18 cellular contexts compared by ENCODE assay signal in the genomic region with DNA sequence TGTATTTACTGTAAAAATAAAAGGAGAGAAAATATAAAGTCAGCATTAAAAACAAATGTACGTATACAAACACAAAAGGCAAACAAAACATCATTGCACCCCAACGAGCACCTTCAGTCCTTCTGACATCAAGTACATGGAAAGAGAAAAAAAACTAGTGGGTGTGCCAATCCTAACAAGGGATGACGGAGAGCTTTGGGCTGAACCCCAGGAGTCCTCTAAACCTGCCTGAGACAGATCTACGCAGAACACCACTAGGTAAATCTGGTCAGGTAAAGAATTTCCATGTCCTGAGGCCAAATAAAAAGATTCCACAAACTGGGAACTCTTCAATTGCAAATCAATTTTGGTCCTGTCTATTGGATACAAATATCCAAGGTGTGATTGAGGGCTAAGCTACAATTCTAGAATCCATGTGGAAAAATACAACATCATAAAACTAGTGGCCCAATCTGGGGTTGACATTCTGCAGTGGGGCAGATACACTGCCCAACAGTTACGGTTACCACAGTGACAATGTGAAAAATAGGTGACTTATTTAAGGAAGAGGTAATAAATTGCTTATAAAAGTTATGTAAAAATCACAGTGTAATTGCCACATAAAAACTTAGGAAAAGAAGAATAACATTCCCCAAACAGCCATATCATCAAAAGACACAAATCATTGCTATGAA. TPM values are rescaled to one million over a fixed set of nuclear protein-coding genes. Genes with fewer than 3 reads are reported as not detected.
DNase-seq lines count a peak whose midpoint lies in the region; ATAC-seq and TF ChIP-seq lines count a peak whose summit lies in the region.
"Had no signal": no experiment of that assay in that cellular context is flagged by ENCODE, and none has a peak within 500 bp of the region (broad histone marks: within the 10 kb centered on the region; RNA-seq: fewer than 3 reads in every experiment).

No MANE protein-coding gene starts in this region.

- no peak overlapping the region for H3K27ac ChIP-seq in GM23338 (ENCODE audit: low read depth)
- H3K27ac ChIP-seq in body of pancreas, result no peak overlapping the region
- H3K27ac ChIP-seq in left lung, result peak overlapping the region; percentile 28 to 73
- H3K27ac ChIP-seq in neural progenitor cell, result no peak overlapping the region
- no peak overlapping the region for H3K27ac ChIP-seq in CD8-positive, alpha-beta T cell (ENCODE audit: low read depth, low read length)
- H3K27ac ChIP-seq: C4-2B, SJCRH30 had no signal

- WGBS in body of pancreas, 2 donors, result 63 to 71% methylated on average over 5 of the region's 5 CpGs

- H3K79me2 ChIP-seq in GM23338 (replicated peaks; ENCODE audit: insufficient read depth) (peaks cover 49% of the 10 kb centered on the region), neural progenitor cell (ENCODE audit: low read depth) (peaks cover 71% of the 10 kb centered on the region)

- CTCF ChIA-PET in CD8-positive, alpha-beta T cell (lab: Charles Lee), result no interaction called here

- no peak overlapping the region; the same call in 1 of the 2 replicates for H3K27ac Mint-ChIP-seq in GM23338
- no peak overlapping the region for H3K27ac Mint-ChIP-seq in neural progenitor cell
- no peak overlapping the region for H3K27ac Mint-ChIP-seq in CD8-positive, alpha-beta T cell
- H3K27ac Mint-ChIP-seq: IgD-negative memory B cell had no signal

- DNase-seq in GM23338 (ENCODE audit: low spot score) (no peak), body of pancreas (no peak), left lung (no peak), neural progenitor cell (ENCODE audit: low spot score) (peak; percentile 7), NCI-H128 (lab: John Stamatoyannopoulos, UW; ENCODE audit: unreplicated experiment) (no peak)
- no peak for DNase-seq in CD8-positive, alpha-beta T cell
- DNase-seq in stimulated activated naive CD4-positive, alpha-beta T cell (lab: John Stamatoyannopoulos, UW), result no peak
- DNase-seq: H7, Karpas-422, MV-4-11, NCI-H1105 treated with DMSO at 0.1 percent for 48 hours, NCI-H1694, NCI-H2081, NCI-H446, NCI-H526 treated with DMSO at 0.1 percent for 48 hours, SJCRH30 had no signal

- H3K4me1 Mint-ChIP-seq in GM23338 (peaks cover 16% of the 10 kb centered on the region), neural progenitor cell (no peaks in the 10 kb centered on the region)
- peaks cover 4% of the 10 kb centered on the region for H3K4me1 Mint-ChIP-seq in CD8-positive, alpha-beta T cell (ENCODE audit: low read depth)

- no peaks in the 10 kb centered on the region for H3F3A ChIP-seq in GM23338 (replicated peaks; ENCODE audit: low read depth)
- no peaks in the 10 kb centered on the region for H3F3A ChIP-seq in neural progenitor cell (ENCODE audit: low read depth)

- TF ChIP-seq POLR2A in body of pancreas (IDR thresholded peaks at IDR 0.05), result no peak

- H3K4me1 ChIP-seq in GM23338 (ENCODE audit: insufficient read depth), result peaks cover 18% of the 10 kb centered on the region; the same call in 1 of the 2 replicates
- H3K4me1 ChIP-seq in body of pancreas, result no peaks in the 10 kb centered on the region
- H3K4me1 ChIP-seq in left lung, result no peaks in the 10 kb centered on the region
- peaks cover 6% of the 10 kb centered on the region for H3K4me1 ChIP-seq in neural progenitor cell
- peaks cover 3% of the 10 kb centered on the region for H3K4me1 ChIP-seq in CD8-positive, alpha-beta T cell (ENCODE audit: insufficient read depth, low read length)
- H3K4me1 ChIP-seq: SJCRH30 had no signal

- no peak overlapping the region for H2AFZ ChIP-seq in GM23338
- H2AFZ ChIP-seq in neural progenitor cell (replicated peaks), result no peak overlapping the region

- H3K4me2 ChIP-seq in GM23338, result no peak overlapping the region
- H3K4me2 ChIP-seq in neural progenitor cell, result no peak overlapping the region

- H3K9ac ChIP-seq in neural progenitor cell, result no peak overlapping the region

- TF ChIP-seq CTCF in GM23338 (conservative IDR thresholded peaks at IDR 0.05; ENCODE audit: low read depth in 2 of 2) (no peak), body of pancreas (IDR thresholded peaks at IDR 0.05) (no peak), left lung (IDR thresholded peaks at IDR 0.05) (no peak), neural progenitor cell (IDR thresholded peaks at IDR 0.05) (no peak)
- TF ChIP-seq CTCF in CD8-positive, alpha-beta T cell (IDR thresholded peaks at IDR 0.05), result no peak

- H3K27me3 Mint-ChIP-seq in GM23338 (ENCODE audit: insufficient read depth, low read depth, poor library complexity), result no peaks in the 10 kb centered on the region
- H3K27me3 Mint-ChIP-seq in neural progenitor cell (ENCODE audit: insufficient read depth, low read depth), result no peaks in the 10 kb centered on the region
- H3K27me3 Mint-ChIP-seq in CD8-positive, alpha-beta T cell (ENCODE audit: low read depth), result no peaks in the 10 kb centered on the region
- H3K27me3 Mint-ChIP-seq: IgD-negative memory B cell had no signal

- H3K36me3 ChIP-seq in GM23338 (ENCODE audit: insufficient read depth) (no peaks in the 10 kb centered on the region), body of pancreas (replicated peaks in 1 of 2; ENCODE audit: insufficient read depth in 1 of 2, low read depth in 2 of 2) (no peaks in the 10 kb centered on the region), left lung (no peaks in the 10 kb centered on the region), neural progenitor cell (no peaks in the 10 kb centered on the region)
- no peaks in the 10 kb centered on the region for H3K36me3 ChIP-seq in CD8-positive, alpha-beta T cell (ENCODE audit: insufficient read depth, low read length)
- H3K36me3 ChIP-seq: SJCRH30 had no signal

- intact Hi-C loops in body of pancreas (cut with DNase I), result no loop called here
- intact Hi-C loops in left lung (cut with DNase I), result no loop called here
- intact Hi-C loops in CD8-positive, alpha-beta T cell (cut with DNase I, micrococcal nuclease), result no loop called here

- H3K27me3 ChIP-seq in GM23338 (ENCODE audit: insufficient read depth), result no peaks in the 10 kb centered on the region
- no peaks in the 10 kb centered on the region for H3K27me3 ChIP-seq in body of pancreas
- H3K27me3 ChIP-seq in left lung, result no peaks in the 10 kb centered on the region
- H3K27me3 ChIP-seq in neural progenitor cell, result no peaks in the 10 kb centered on the region
- H3K27me3 ChIP-seq in CD8-positive, alpha-beta T cell (ENCODE audit: insufficient read depth, low read length), result no peaks in the 10 kb centered on the region
- H3K27me3 ChIP-seq: SJCRH30 had no signal

- ATAC-seq in GM23338 (peak; percentile 86), body of pancreas (peak; percentile 27), left lung (peak; percentile 96)
- ATAC-seq in CD8-positive, alpha-beta T cell, result no peak

- H3K9me3 Mint-ChIP-seq in GM23338 (no peaks in the 10 kb centered on the region), neural progenitor cell (no peaks in the 10 kb centered on the region)
- H3K9me3 Mint-ChIP-seq in CD8-positive, alpha-beta T cell, result no peaks in the 10 kb centered on the region
- H3K9me3 Mint-ChIP-seq: IgD-negative memory B cell had no signal

- H3K9me3 ChIP-seq in body of pancreas, result no peaks in the 10 kb centered on the region
- H3K9me3 ChIP-seq in left lung, result no peaks in the 10 kb centered on the region
- H3K9me3 ChIP-seq in neural progenitor cell (ENCODE audit: low read depth), result no peaks in the 10 kb centered on the region
- H3K9me3 ChIP-seq in CD8-positive, alpha-beta T cell (ENCODE audit: low read length), result no peaks in the 10 kb centered on the region
- H3K9me3 ChIP-seq: SJCRH30 had no signal

- no peak overlapping the region for H3K4me3 Mint-ChIP-seq in GM23338
- no peak overlapping the region for H3K4me3 Mint-ChIP-seq in neural progenitor cell
- no peak overlapping the region for H3K4me3 Mint-ChIP-seq in CD8-positive, alpha-beta T cell
- H3K4me3 Mint-ChIP-seq: IgD-negative memory B cell had no signal

- H3K36me3 Mint-ChIP-seq in GM23338 (ENCODE audit: low read depth) (no peaks in the 10 kb centered on the region; the same call in 2 of the 3 replicates), neural progenitor cell (peaks cover under 1% of the 10 kb centered on the region)
- H3K36me3 Mint-ChIP-seq in CD8-positive, alpha-beta T cell, result peaks cover 21% of the 10 kb centered on the region

- no peak overlapping the region for H3K4me3 ChIP-seq in GM23338
- no peak overlapping the region for H3K4me3 ChIP-seq in body of pancreas
- no peak overlapping the region for H3K4me3 ChIP-seq in left lung
- no peak overlapping the region for H3K4me3 ChIP-seq in neural progenitor cell
- no peak overlapping the region for H3K4me3 ChIP-seq in CD8-positive, alpha-beta T cell (ENCODE audit: low read depth, low read length)
- H3K4me3 ChIP-seq: SJCRH30 had no signal

- H4K20me1 ChIP-seq in GM23338 (replicated peaks; ENCODE audit: insufficient read depth) (no peaks in the 10 kb centered on the region), neural progenitor cell (ENCODE audit: low read depth) (peaks cover 17% of the 10 kb centered on the region)

- H3K9me2 ChIP-seq in GM23338 (ENCODE audit: insufficient read depth), result no peaks in the 10 kb centered on the region

- POLR2A ChIA-PET in CD8-positive, alpha-beta T cell (lab: Charles Lee), result no interaction called here

TF ChIP-seq in GM23338, 12 proteins besides CTCF, POLR2A, EP300 and RAD21 (continues in another document):
- no peak for TF ChIP-seq ZNF331 (CRISPR knock-in tag; IDR thresholded peaks at IDR 0.05; ENCODE audit: low read depth)

RNA-seq across cellular contexts. Expression of a gene that starts 14.2 kb away (rescaled TPM):
- 33.0 and 41.9 TPM in 2 replicates for total RNA-seq in GM23338 (2014; rRNA removed; shearing (Covaris generic))
- 13.0 and 14.1 TPM in 2 replicates for polyA plus RNA-seq in GM23338 (2016; fragmentation: Nextera tagmentation; extraction: Ambion mirVana)
- 10 to 100 TPM; 15.5 to 31.6 TPM for total RNA-seq in body of pancreas
- total RNA-seq in left lung, result 10 to 100 TPM; 27.9 to 45.0 TPM
- 69.0 and 90.0 TPM in 2 replicates for total RNA-seq in neural progenitor cell (ENCODE audit: low replicate concordance)
- 10 to 100 TPM in 1 of 2 experiments, 1 to 10 TPM in 1; 9.9 to 12.7 TPM for total RNA-seq in CD8-positive, alpha-beta T cell

RNA-seq across cellular contexts. Expression of a gene that starts 14.7 kb away (rescaled TPM):
- total RNA-seq in GM23338 (2014; rRNA removed; shearing (Covaris generic)), result 144 and 167 TPM in 2 replicates
- 320 and 412 TPM in 2 replicates for polyA plus RNA-seq in GM23338 (2016; fragmentation: Nextera tagmentation; extraction: Ambion mirVana)
- total RNA-seq in body of pancreas, result 10 to 100 TPM; 12.5 to 35.6 TPM
- 10 to 100 TPM; 68.6 to 73.5 TPM for total RNA-seq in left lung
- total RNA-seq in neural progenitor cell (ENCODE audit: low replicate concordance), result 233 and 382 TPM in 2 replicates
- 10 to 100 TPM; 40.8 to 43.5 TPM for total RNA-seq in CD8-positive, alpha-beta T cell

Comparison
In these comparisons a context has a peak if more than half of its experiments do, and no peak if none do; other contexts are left out.
1. H3K27ac ChIP-seq: peak in left lung (2 of 2); none in GM23338 (single experiment), body of pancreas (0 of 4), neural progenitor cell (single experiment) and CD8-positive, alpha-beta T cell (single experiment).